8 cellular contexts compared by ENCODE assay signal in the genomic region with DNA sequence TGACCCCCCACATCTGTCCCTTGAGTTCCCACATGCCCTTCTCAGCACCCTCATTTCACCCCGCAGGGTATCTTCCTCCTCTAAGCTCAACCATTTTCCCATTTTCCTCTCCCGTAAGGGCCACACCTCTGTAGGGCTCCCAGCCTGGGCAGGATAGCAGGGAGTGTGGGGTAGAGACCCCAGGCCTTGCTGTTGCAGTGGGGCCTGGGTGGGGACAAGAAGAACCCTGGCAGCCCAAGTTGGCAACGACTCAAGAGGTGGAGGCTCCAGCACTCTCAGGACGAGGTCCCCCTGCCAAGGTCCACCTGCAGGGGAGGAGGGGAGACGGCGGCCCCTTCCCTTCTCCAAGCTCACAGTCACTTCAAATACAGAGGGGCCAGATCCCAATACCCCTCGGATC.
A peak's percentile ranks its signal among the peaks of the same experiment; 100 is the strongest.
DNase-seq lines count a peak whose midpoint lies in the region; ATAC-seq and TF ChIP-seq lines count a peak whose summit lies in the region.

No MANE protein-coding gene starts in this region.

- H3K4me3 ChIP-seq in AG10803 (ENCODE audit: low read length), result peak overlapping the region; percentile 71
- no peak overlapping the region for H3K4me3 ChIP-seq in NT2/D1 (ENCODE audit: insufficient read length, low read depth)
- H3K4me3 ChIP-seq in endocrine pancreas (ENCODE audit: control insufficient read depth, insufficient read depth, low read length), result peak overlapping the region; percentile 70
- peak overlapping the region; percentile 77 to 82 for H3K4me3 ChIP-seq in neutrophil (ENCODE audit: low read depth in 1 of 2, low read length in 1 of 2)

- no peaks in the 10 kb centered on the region for H3K9me3 ChIP-seq in NT2/D1 (ENCODE audit: insufficient read depth, low read length)
- H3K9me3 ChIP-seq in endocrine pancreas (ENCODE audit: control insufficient read depth, low read length), result no peaks in the 10 kb centered on the region
- no peaks in the 10 kb centered on the region for H3K9me3 ChIP-seq in neutrophil

- no peak for DNase-seq in AG10803 (ENCODE audit: low read depth)
- DNase-seq in NT2/D1 (ENCODE audit: low read depth, low spot score), result no peak
- DNase-seq in NCI-H1694 (lab: John Stamatoyannopoulos, UW), result no peak
- no peak for DNase-seq in GOT3 (lab: John Stamatoyannopoulos, UW)

- no peak overlapping the region for H3K27ac ChIP-seq in neutrophil

- H3K36me3 ChIP-seq in NT2/D1 (ENCODE audit: insufficient read depth, insufficient read length, low read length) (peaks cover 7% of the 10 kb centered on the region), endocrine pancreas (ENCODE audit: control insufficient read depth, insufficient read depth, low read length) (no peaks in the 10 kb centered on the region), neutrophil (no peaks in the 10 kb centered on the region)

- H3K27me3 ChIP-seq in NT2/D1 (ENCODE audit: insufficient read depth, insufficient read length) (no peaks in the 10 kb centered on the region), endocrine pancreas (ENCODE audit: control insufficient read depth, insufficient read depth, low read length) (peaks cover 3% of the 10 kb centered on the region), neutrophil (peaks cover 3% of the 10 kb centered on the region)

- TF ChIP-seq CTCF in AG10803 (conservative IDR thresholded peaks at IDR 0.05; ENCODE audit: low read length) (no peak), neutrophil (IDR thresholded peaks at IDR 0.05) (no peak)

- ATAC-seq in HG03108 (IDR thresholded peaks at IDR 0.05; ENCODE audit: unreplicated experiment) (no peak), HG03196 (IDR thresholded peaks at IDR 0.05; ENCODE audit: unreplicated experiment) (no peak)

- H3K9ac ChIP-seq in NT2/D1 (ENCODE audit: insufficient read length, low read depth) (peak overlapping the region; percentile 61), endocrine pancreas (ENCODE audit: control insufficient read depth, insufficient read depth, low read length) (no peak overlapping the region)

- H3K4me1 ChIP-seq in NT2/D1 (ENCODE audit: insufficient read depth, insufficient read length), result peaks cover 30% of the 10 kb centered on the region
- H3K4me1 ChIP-seq in endocrine pancreas (ENCODE audit: control insufficient read depth, insufficient read depth, low read length), result no peaks in the 10 kb centered on the region
- peaks cover 48 to 49% of the 10 kb centered on the region in 2 experiments for H3K4me1 ChIP-seq in neutrophil (ENCODE audit: control insufficient read depth in 1 of 2, insufficient read depth in 1 of 2, low read depth in 1 of 2, low read length in 1 of 2)
